ENCODE assay signal across 15 cellular contexts in genomic region chr10:58588673-58589265, GRCh38.
DNase-seq lines count a peak whose midpoint lies in the region; ATAC-seq and TF ChIP-seq lines count a peak whose summit lies in the region.
"Had no signal": no experiment of that assay in that cellular context is flagged by ENCODE, and none has a peak within 500 bp of the region (broad histone marks: within the 10 kb centered on the region; RNA-seq: fewer than 3 reads in every experiment).

No MANE protein-coding gene starts in this region.

- no peaks in the 10 kb centered on the region for H3K9me3 ChIP-seq in lower lobe of right lung

- ATAC-seq in lower lobe of right lung: peak; percentile 26 to 55
- no peak for ATAC-seq in GM19035 (IDR thresholded peaks at IDR 0.05; ENCODE audit: unreplicated experiment)

- no peaks in the 10 kb centered on the region for H3K27me3 ChIP-seq in lower lobe of right lung (ENCODE audit: low read depth)

- TF ChIP-seq CTCF in fibroblast of mammary gland (conservative IDR thresholded peaks at IDR 0.05; ENCODE audit: control insufficient read depth, insufficient read depth, low read depth, low read length): peak; percentile 9
- TF ChIP-seq CTCF in lower lobe of right lung (IDR thresholded peaks at IDR 0.05): peak; percentile 27

- intact Hi-C loops in lower lobe of right lung (cut with DNase I): no loop called here

- no peak overlapping the region for H3K4me3 ChIP-seq in fibroblast of mammary gland (ENCODE audit: control insufficient read depth, low read depth, low read length)
- H3K4me3 ChIP-seq in lower lobe of right lung: no peak overlapping the region
- H3K4me3 ChIP-seq: SK-N-MC had no signal

- DNase-seq in COLO668 (lab: John Stamatoyannopoulos, UW; ENCODE audit: unreplicated experiment): peak; percentile 1
- peak; percentile 47 for DNase-seq in M059J (ENCODE audit: low read depth)
- DNase-seq in fibroblast of mammary gland (ENCODE audit: low read depth): no peak
- DNase-seq in lower lobe of right lung: no peak
- DNase-seq in NCI-H510A (lab: John Stamatoyannopoulos, UW): no peak
- DNase-seq in midbrain (lab: John Stamatoyannopoulos, UW): no peak
- no peak for DNase-seq in OCI-M1 (lab: John Stamatoyannopoulos, UW)
- DNase-seq: activated CD4-positive, alpha-beta T cell treated with anti-CD3 and anti-CD28 coated beads for 4 hours; activated effector memory CD4-positive, alpha-beta T cell treated with anti-CD3 and anti-CD28 coated beads, Interleukin-2, amount 50 U/mL, for 16 hours; kidney glomerular epithelial cell; NCI-H1436; NCI-H526 treated with DMSO at 0.1 percent for 48 hours; stimulated activated naive CD4-positive, alpha-beta T cell had no signal

- H3K27ac ChIP-seq in lower lobe of right lung: no peak overlapping the region
- H3K27ac ChIP-seq: SK-N-MC had no signal

- no peaks in the 10 kb centered on the region for H3K36me3 ChIP-seq in lower lobe of right lung

- H3K4me1 ChIP-seq in lower lobe of right lung: peaks cover 7% of the 10 kb centered on the region

Comparison
In these comparisons a context has a peak if more than half of its experiments do, and no peak if none do; other contexts are left out.
1. DNase-seq: peak in COLO668 (single experiment) and M059J (single experiment); none in fibroblast of mammary gland (single experiment), lower lobe of right lung (single experiment), NCI-H510A (single experiment), midbrain (single experiment) and OCI-M1 (single experiment).